16 cellular contexts compared by ENCODE assay signal in genomic region chr6:34684364-34684763, GRCh38. TPM values are rescaled to one million over a fixed set of nuclear protein-coding genes. Genes with fewer than 3 reads are reported as not detected.
A peak's percentile ranks its signal among the peaks of the same experiment; 100 is the strongest.
DNase-seq lines count a peak whose midpoint lies in the region; ATAC-seq and TF ChIP-seq lines count a peak whose summit lies in the region.
"Had no signal": no experiment of that assay in that cellular context is flagged by ENCODE, and none has a peak within 500 bp of the region (broad histone marks: within the 10 kb centered on the region; RNA-seq: fewer than 3 reads in every experiment).

No MANE protein-coding gene starts in this region.

- H3K36me3 ChIP-seq in HCT116 (ENCODE audit: control insufficient read depth in 1 of 2, insufficient read depth in 2 of 2, low read length in 2 of 2) (no peaks in the 10 kb centered on the region), psoas muscle (ENCODE audit: insufficient read depth in 1 of 2, low read depth in 1 of 2) (no peaks in the 10 kb centered on the region)
- H3K36me3 ChIP-seq: Peyer's patch had no signal

- H3K9ac ChIP-seq in HCT116 (ENCODE audit: low read length), result no peak overlapping the region

- no peaks in the 10 kb centered on the region for H3K9me3 Mint-ChIP-seq in CD4-positive, alpha-beta T cell
- no peaks in the 10 kb centered on the region for H3K9me3 Mint-ChIP-seq in naive B cell

- RAD21 ChIA-PET in HCT116 (lab: Charles Lee; ENCODE audit: low non-redundant PET in 1 of 2, low total read pairs in 2 of 2, uncharacterized antibody in 2 of 2, unreplicated experiment in 2 of 2), result no interaction called here

- no peak overlapping the region for H3K4me3 ChIP-seq in HCT116 (replicated peaks in 1 of 2; ENCODE audit: low read depth in 1 of 2, low read length in 2 of 2)
- no peak overlapping the region for H3K4me3 ChIP-seq in psoas muscle
- H3K4me3 ChIP-seq: Peyer's patch had no signal

- no peak for TF ChIP-seq CTCF in CD4-positive, alpha-beta T cell (IDR thresholded peaks at IDR 0.05)
- TF ChIP-seq CTCF in HCT116 (IDR thresholded peaks at IDR 0.05 in 2 of 3, conservative IDR thresholded peaks at IDR 0.05 in 1 of 3; ENCODE audit: borderline replicate concordance in 1 of 3, insufficient read depth in 1 of 3, low read depth in 2 of 3, low read length in 2 of 3) (no peak), psoas muscle (IDR thresholded peaks at IDR 0.05) (no peak)

- POLR2A ChIA-PET in CD4-positive, alpha-beta T cell (lab: Charles Lee), result interaction anchor here (1.5 kb wide), 1 partner anchor 27 kb away, joined by 3 read pairs; no protein-coding TSS in a partner anchor
- POLR2A ChIA-PET in HCT116 (lab: Charles Lee), result no interaction called here

- H3K4me3 Mint-ChIP-seq in CD4-positive, alpha-beta T cell, result no peak overlapping the region
- no peak overlapping the region for H3K4me3 Mint-ChIP-seq in T-helper 17 cell
- no peak overlapping the region for H3K4me3 Mint-ChIP-seq in naive B cell

- peaks cover 89% of the 10 kb centered on the region for H3K79me2 ChIP-seq in HCT116 (ENCODE audit: insufficient read depth, low read length)

- 0 out of 2 replicates have a peak, but pooled peaks cover 2% of the 10 kb centered on the region for H4K20me1 ChIP-seq in HCT116 (ENCODE audit: insufficient read depth)

- H3K9me2 ChIP-seq in HCT116 (ENCODE audit: insufficient read depth), result no peaks in the 10 kb centered on the region

- no peak overlapping the region for H3K4me2 ChIP-seq in HCT116 (ENCODE audit: low read length)

- no peak overlapping the region for H3K27ac ChIP-seq in CD4-positive, alpha-beta T cell (ENCODE audit: low read depth, low read length)
- H3K27ac ChIP-seq in HCT116 (ENCODE audit: low read depth, low read length) (no peak overlapping the region), substantia nigra (ENCODE audit: low read depth, low read length, poor library complexity, severe bottlenecking) (no peak overlapping the region), psoas muscle (no peak overlapping the region)
- H3K27ac ChIP-seq: Peyer's patch had no signal

- ATAC-seq in CD4-positive, alpha-beta T cell (ENCODE audit: poor library complexity), result no peak
- ATAC-seq in HCT116 (no peak), T-helper 17 cell (no peak), naive B cell (ENCODE audit: low read depth in 2 of 2) (no peak), psoas muscle (no peak), HG03095 (IDR thresholded peaks at IDR 0.05; ENCODE audit: unreplicated experiment) (no peak), HG03378 (IDR thresholded peaks at IDR 0.05; ENCODE audit: unreplicated experiment) (no peak)
- ATAC-seq: Right ventricle myocardium inferior had no signal

- no peak for TF ChIP-seq POLR2A in HCT116 (IDR thresholded peaks at IDR 0.05; ENCODE audit: borderline replicate concordance, extremely low read depth, insufficient read depth, insufficient read length)

- no peaks in the 10 kb centered on the region for H3K9me3 ChIP-seq in CD4-positive, alpha-beta T cell (ENCODE audit: control insufficient read depth, low read length)
- H3K9me3 ChIP-seq in HCT116 (ENCODE audit: control insufficient read depth in 1 of 2, insufficient read depth in 1 of 2, low read depth in 1 of 2, low read length in 2 of 2) (no peaks in the 10 kb centered on the region), T-helper 17 cell (ENCODE audit: control insufficient read depth, low read length, poor library complexity, severe bottlenecking) (no peaks in the 10 kb centered on the region), psoas muscle (no peaks in the 10 kb centered on the region)
- H3K9me3 ChIP-seq: BE2C, Peyer's patch had no signal

- H3K27me3 Mint-ChIP-seq in CD4-positive, alpha-beta T cell, result no peaks in the 10 kb centered on the region
- H3K27me3 Mint-ChIP-seq in T-helper 17 cell, result no peaks in the 10 kb centered on the region
- no peaks in the 10 kb centered on the region for H3K27me3 Mint-ChIP-seq in naive B cell

- peaks cover 17% of the 10 kb centered on the region for H3K36me3 Mint-ChIP-seq in CD4-positive, alpha-beta T cell (ENCODE audit: low read depth)
- H3K36me3 Mint-ChIP-seq in T-helper 17 cell (ENCODE audit: low read depth), result no peaks in the 10 kb centered on the region
- H3K36me3 Mint-ChIP-seq in naive B cell, result peaks cover 0 to 4% of the 10 kb centered on the region in 2 donors

- no TSS peak for BruUV-seq in HCT116 (replicated peaks; lab: Mats Ljungman, UMichigan)

- 0 out of 2 replicates have a peak, but pooled peaks have one; percentile 3 for TF ChIP-seq RAD21 in HCT116 (IDR thresholded peaks at IDR 0.05; ENCODE audit: low read depth)

- no peak overlapping the region for H2AFZ ChIP-seq in HCT116 (ENCODE audit: low read depth, low read length, poor library complexity, severe bottlenecking)

- WGBS in psoas muscle, 3 donors, result 73 to 81% (median 74%) methylated on average over 2 of the region's 2 CpGs

- H3K4me1 ChIP-seq in HCT116 (ENCODE audit: control insufficient read depth in 1 of 2, insufficient read depth in 2 of 2, low read length in 2 of 2), result peaks cover 23 to 28% of the 10 kb centered on the region in 2 experiments
- H3K4me1 ChIP-seq in psoas muscle, result peaks cover 41% of the 10 kb centered on the region
- H3K4me1 ChIP-seq: BE2C had no signal

- H3K27me3 ChIP-seq in CD4-positive, alpha-beta T cell (ENCODE audit: control insufficient read depth, insufficient read depth, low read length), result no peaks in the 10 kb centered on the region
- H3K27me3 ChIP-seq in HCT116 (ENCODE audit: insufficient read depth, low read length), result no peaks in the 10 kb centered on the region
- no peaks in the 10 kb centered on the region for H3K27me3 ChIP-seq in psoas muscle (ENCODE audit: insufficient read depth in 3 of 3, low read length in 2 of 3)
- H3K27me3 ChIP-seq: BE2C, Peyer's patch had no signal

- DNase-seq in CD4-positive, alpha-beta T cell, result no peak
- DNase-seq in HCT116 (ENCODE audit: low read depth, low spot score) (no peak), T-helper 17 cell (no peak), naive B cell (no peak), substantia nigra (lab: John Stamatoyannopoulos, UW) (no peak), psoas muscle (no peak)
- DNase-seq: BE2C, DMS 273 treated with DMSO at 0.1 percent for 48 hours, NCI-H1417, NCI-H187 treated with DMSO at 0.1 percent for 48 hours, NCI-H2171, NCI-H446 treated with DMSO at 0.1 percent for 48 hours, Peyer's patch had no signal

- peak overlapping the region; percentile 50 for H3K27ac Mint-ChIP-seq in CD4-positive, alpha-beta T cell
- H3K27ac Mint-ChIP-seq in T-helper 17 cell, result peak overlapping the region; percentile 79
- peak overlapping the region in 5 of 6 donors; percentile 4 to 54 (median 22) for H3K27ac Mint-ChIP-seq in naive B cell

- intact Hi-C loops in CD4-positive, alpha-beta T cell (cut with DNase I, micrococcal nuclease), result no loop called here
- intact Hi-C loops in HCT116 (cut with micrococcal nuclease), result no loop called here
- intact Hi-C loops in psoas muscle (cut with DNase I), result no loop called here

- CTCF ChIA-PET in CD4-positive, alpha-beta T cell (lab: Charles Lee), result no interaction called here
- CTCF ChIA-PET in HCT116 (lab: Charles Lee), result no interaction called here

- H3K4me1 Mint-ChIP-seq in CD4-positive, alpha-beta T cell (ENCODE audit: low read depth), result peaks cover 46% of the 10 kb centered on the region
- peaks cover 23% of the 10 kb centered on the region for H3K4me1 Mint-ChIP-seq in T-helper 17 cell
- peaks cover 32 to 70% (median 52%) of the 10 kb centered on the region in 3 donors for H3K4me1 Mint-ChIP-seq in naive B cell

TF ChIP-seq in HCT116, 20 proteins besides CTCF, POLR2A, EP300 and RAD21:
- TF ChIP-seq JUND (IDR thresholded peaks at IDR 0.05) (no peak), POLR2AphosphoS5 (IDR thresholded peaks at IDR 0.05; ENCODE audit: low read depth, low read length) (no peak), SRF (IDR thresholded peaks at IDR 0.05; ENCODE audit: low read depth) (no peak), FOSL1 (IDR thresholded peaks at IDR 0.05; ENCODE audit: low read depth) (no peak), EGR1 (IDR thresholded peaks at IDR 0.05; ENCODE audit: low read depth) (no peak), SIN3A (IDR thresholded peaks at IDR 0.05; ENCODE audit: low read depth) (no peak), YY1 (IDR thresholded peaks at IDR 0.05; ENCODE audit: extremely low read depth, insufficient replicate concordance, low read depth, low read length) (no peak), TCF7L2 (IDR thresholded peaks at IDR 0.05; ENCODE audit: borderline replicate concordance, extremely low read depth, insufficient read depth, insufficient read length) (no peak), ZNF274 (IDR thresholded peaks at IDR 0.05; ENCODE audit: low read depth, low read length) (no peak), CBX3 (IDR thresholded peaks at IDR 0.05; ENCODE audit: low read depth) (no peak), EZH2 (IDR thresholded peaks at IDR 0.05) (no peak)
- TF ChIP-seq, protein P1, sequence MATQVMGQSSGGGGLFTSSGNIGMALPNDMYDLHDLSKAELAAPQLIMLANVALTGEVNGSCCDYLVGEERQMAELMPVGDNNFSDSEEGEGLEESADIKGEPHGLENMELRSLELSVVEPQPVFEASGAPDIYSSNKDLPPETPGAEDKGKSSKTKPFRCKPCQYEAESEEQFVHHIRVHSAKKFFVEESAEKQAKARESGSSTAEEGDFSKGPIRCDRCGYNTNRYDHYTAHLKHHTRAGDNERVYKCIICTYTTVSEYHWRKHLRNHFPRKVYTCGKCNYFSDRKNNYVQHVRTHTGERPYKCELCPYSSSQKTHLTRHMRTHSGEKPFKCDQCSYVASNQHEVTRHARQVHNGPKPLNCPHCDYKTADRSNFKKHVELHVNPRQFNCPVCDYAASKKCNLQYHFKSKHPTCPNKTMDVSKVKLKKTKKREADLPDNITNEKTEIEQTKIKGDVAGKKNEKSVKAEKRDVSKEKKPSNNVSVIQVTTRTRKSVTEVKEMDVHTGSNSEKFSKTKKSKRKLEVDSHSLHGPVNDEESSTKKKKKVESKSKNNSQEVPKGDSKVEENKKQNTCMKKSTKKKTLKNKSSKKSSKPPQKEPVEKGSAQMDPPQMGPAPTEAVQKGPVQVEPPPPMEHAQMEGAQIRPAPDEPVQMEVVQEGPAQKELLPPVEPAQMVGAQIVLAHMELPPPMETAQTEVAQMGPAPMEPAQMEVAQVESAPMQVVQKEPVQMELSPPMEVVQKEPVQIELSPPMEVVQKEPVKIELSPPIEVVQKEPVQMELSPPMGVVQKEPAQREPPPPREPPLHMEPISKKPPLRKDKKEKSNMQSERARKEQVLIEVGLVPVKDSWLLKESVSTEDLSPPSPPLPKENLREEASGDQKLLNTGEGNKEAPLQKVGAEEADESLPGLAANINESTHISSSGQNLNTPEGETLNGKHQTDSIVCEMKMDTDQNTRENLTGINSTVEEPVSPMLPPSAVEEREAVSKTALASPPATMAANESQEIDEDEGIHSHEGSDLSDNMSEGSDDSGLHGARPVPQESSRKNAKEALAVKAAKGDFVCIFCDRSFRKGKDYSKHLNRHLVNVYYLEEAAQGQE (IDR thresholded peaks at IDR 0.05; ENCODE audit: low read depth), result no peak

RNA-seq across cellular contexts. Expression of gene ILRUN, which starts 12.2 kb away (rescaled TPM):
- total RNA-seq in CD4-positive, alpha-beta T cell, result 10 to 100 TPM; 44.9 to 49.4 TPM
- total RNA-seq in HCT116 (2021; ENCODE audit: unreplicated experiment) (51.9 TPM), T-helper 17 cell (10 to 100 TPM; 55.9 to 64.4 TPM), psoas muscle (100 to 1,000 TPM; 129 to 191 (median 176) TPM)
- 32.0 and 35.1 TPM in 2 replicates for polyA plus RNA-seq in HCT116 (2012)
- polyA plus RNA-seq in naive B cell (ENCODE audit: low read depth in 6 of 6) (10 to 100 TPM; 23.8 to 33.2 (median 27.3) TPM), psoas muscle (100 to 1,000 TPM in 2 of 3 donors, 10 to 100 TPM in 1; 89.4 to 312 (median 131) TPM)

Comparison
In these comparisons a context has a peak if more than half of its experiments do, and no peak if none do; other contexts are left out.
1. H3K27ac Mint-ChIP-seq: peak in every context shown above with its lines; median percentile 79 in T-helper 17 cell; 50 in CD4-positive, alpha-beta T cell; 22 in naive B cell.